In the genomic region with DNA sequence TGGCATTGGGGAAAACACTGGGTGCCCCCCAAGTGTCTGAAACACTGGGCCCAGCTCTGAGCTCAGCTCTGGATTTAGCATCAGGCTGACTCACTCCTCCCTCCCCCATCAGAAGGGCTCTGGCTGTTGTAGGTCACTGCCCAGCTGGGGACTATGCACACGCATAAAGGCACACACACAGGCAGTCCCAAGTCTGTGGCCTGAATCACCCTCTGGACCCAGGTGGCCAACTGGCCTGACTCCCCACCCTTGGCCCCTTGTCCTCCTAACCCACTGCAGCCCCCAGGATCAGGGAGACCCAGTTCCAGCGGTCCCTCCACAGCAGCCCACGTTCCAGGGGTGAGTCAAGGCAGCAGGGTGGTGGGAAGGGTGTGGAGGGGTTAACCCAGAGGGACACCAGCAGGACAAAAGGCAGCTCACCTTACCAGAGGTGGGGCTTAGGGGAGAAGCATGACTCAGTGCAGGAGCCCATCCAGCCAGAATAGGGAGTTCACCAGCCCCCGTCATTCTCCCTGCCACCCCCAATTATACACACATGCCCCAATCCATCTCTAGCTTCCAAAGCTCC, we compare ENCODE assay signal across 9 cellular contexts. TPM values are rescaled to one million over a fixed set of nuclear protein-coding genes. Genes with fewer than 3 reads are reported as not detected.
DNase-seq lines count a peak whose midpoint lies in the region; ATAC-seq and TF ChIP-seq lines count a peak whose summit lies in the region.
"Had no signal": no experiment of that assay in that cellular context is flagged by ENCODE, and none has a peak within 500 bp of the region (broad histone marks: within the 10 kb centered on the region; RNA-seq: fewer than 3 reads in every experiment).

No MANE protein-coding gene starts in this region.

- intact Hi-C loops in natural killer cell (cut with micrococcal nuclease), result no loop called here

- TF ChIP-seq CTCF in natural killer cell (IDR thresholded peaks at IDR 0.05), result no peak
- TF ChIP-seq CTCF in choroid plexus epithelial cell (conservative IDR thresholded peaks at IDR 0.05; ENCODE audit: low read depth, low read length), result no peak

- DNase-seq in natural killer cell treated with Interleukin-12 subunit alpha and Interleukin-12 subunit beta and Interleukin-15 and Interleukin-18, amount 100 ng/mL, for 72 hours (ENCODE audit: low spot score), result no peak
- DNase-seq in natural killer cell, result no peak
- peak; percentile 73 for DNase-seq in choroid plexus epithelial cell (ENCODE audit: low read depth)
- peak; percentile 31 for DNase-seq in kidney glomerular epithelial cell (lab: John Stamatoyannopoulos, UW)
- no peak for DNase-seq in NCI-H446 treated with DMSO at 0.1 percent for 48 hours (lab: John Stamatoyannopoulos, UW)
- DNase-seq in NCI-H2081 (lab: John Stamatoyannopoulos, UW), result no peak
- no peak for DNase-seq in NOMO-1 (lab: John Stamatoyannopoulos, UW; ENCODE audit: unreplicated experiment in 2 of 2)
- DNase-seq in NCI-H526 (lab: John Stamatoyannopoulos, UW), result no peak

- no peak overlapping the region for H3K4me3 Mint-ChIP-seq in natural killer cell treated with Interleukin-12 subunit alpha and Interleukin-12 subunit beta and Interleukin-15 and Interleukin-18, amount 100 ng/mL, for 72 hours
- no peak overlapping the region for H3K4me3 Mint-ChIP-seq in natural killer cell
- H3K4me3 Mint-ChIP-seq: B cell had no signal

- H3K36me3 Mint-ChIP-seq in natural killer cell treated with Interleukin-12 subunit alpha and Interleukin-12 subunit beta and Interleukin-15 and Interleukin-18, amount 100 ng/mL, for 72 hours, result no peaks in the 10 kb centered on the region
- H3K36me3 Mint-ChIP-seq in natural killer cell, result no peaks in the 10 kb centered on the region

- H3K4me1 Mint-ChIP-seq in natural killer cell treated with Interleukin-12 subunit alpha and Interleukin-12 subunit beta and Interleukin-15 and Interleukin-18, amount 100 ng/mL, for 72 hours (ENCODE audit: low read depth in 2 of 2), result peaks cover 25 to 36% of the 10 kb centered on the region in 2 donors
- H3K4me1 Mint-ChIP-seq in natural killer cell, result peaks cover 24 to 42% of the 10 kb centered on the region in 2 donors

- no peak overlapping the region for H3K27ac Mint-ChIP-seq in natural killer cell treated with Interleukin-12 subunit alpha and Interleukin-12 subunit beta and Interleukin-15 and Interleukin-18, amount 100 ng/mL, for 72 hours
- no peak overlapping the region for H3K27ac Mint-ChIP-seq in natural killer cell
- H3K27ac Mint-ChIP-seq: B cell had no signal

- H3K9me3 Mint-ChIP-seq in natural killer cell treated with Interleukin-12 subunit alpha and Interleukin-12 subunit beta and Interleukin-15 and Interleukin-18, amount 100 ng/mL, for 72 hours, result no peaks in the 10 kb centered on the region
- no peaks in the 10 kb centered on the region for H3K9me3 Mint-ChIP-seq in natural killer cell

- no peaks in the 10 kb centered on the region for H3K27me3 Mint-ChIP-seq in natural killer cell treated with Interleukin-12 subunit alpha and Interleukin-12 subunit beta and Interleukin-15 and Interleukin-18, amount 100 ng/mL, for 72 hours
- no peaks in the 10 kb centered on the region for H3K27me3 Mint-ChIP-seq in natural killer cell (ENCODE audit: low read depth in 2 of 2)
- H3K27me3 Mint-ChIP-seq: B cell had no signal

- H3K4me3 ChIP-seq in choroid plexus epithelial cell (ENCODE audit: low read depth, low read length), result no peak overlapping the region

- ATAC-seq in natural killer cell treated with Interleukin-12 subunit alpha and Interleukin-12 subunit beta and Interleukin-15 and Interleukin-18, amount 100 ng/mL, for 72 hours, result peak; percentile 35 to 44
- no peak for ATAC-seq in natural killer cell

RNA-seq across cellular contexts. Expression of gene MYO18A, which starts 47.0 kb away (rescaled TPM):
- 10 to 100 TPM; 56.7 to 60.9 TPM for total RNA-seq in natural killer cell treated with Interleukin-12 subunit alpha and Interleukin-12 subunit beta and Interleukin-15 and Interleukin-18, amount 100 ng/mL, for 72 hours
- 100 to 1,000 TPM; 110 to 117 (median 115) TPM for total RNA-seq in natural killer cell

Comparison
In these comparisons a context has a peak if more than half of its experiments do, and no peak if none do; other contexts are left out.
1. ATAC-seq: peak in natural killer cell treated with Interleukin-12 subunit alpha and Interleukin-12 subunit beta and Interleukin-15 and Interleukin-18, amount 100 ng/mL, for 72 hours (2 of 2); none in natural killer cell (0 of 3).
2. DNase-seq: peak in choroid plexus epithelial cell (single experiment) and kidney glomerular epithelial cell (single experiment); none in natural killer cell treated with Interleukin-12 subunit alpha and Interleukin-12 subunit beta and Interleukin-15 and Interleukin-18, amount 100 ng/mL, for 72 hours (single experiment), natural killer cell (single experiment), NCI-H446 treated with DMSO at 0.1 percent for 48 hours (single experiment), NCI-H2081 (0 of 2), NOMO-1 (0 of 2) and NCI-H526 (0 of 2).